In genomic region chr11:65506316-65506769, GRCh38 we compare ENCODE assay signal across 1 cellular context.
TF ChIP-seq lines count a peak whose summit lies in the region.

No MANE protein-coding gene starts in this region.

TF ChIP-seq in K562, 482 proteins besides CTCF, POLR2A, EP300 and RAD21 (continued from another document):
- no peak for TF ChIP-seq RREB1 (CRISPR knock-in tag; IDR thresholded peaks at IDR 0.05)
- TF ChIP-seq U2AF1 (optimal IDR thresholded peaks at IDR 0.05; ENCODE audit: low read depth, low read length): peak; percentile 70
- TF ChIP-seq ZNF740 (CRISPR knock-in tag; IDR thresholded peaks at IDR 0.05): no peak
- TF ChIP-seq ZNF740 (tag; IDR thresholded peaks at IDR 0.05): peak in 1 of 2 experiments; percentile 54; a peak in 1 of 4 replicates
- peak; percentile 46 for TF ChIP-seq RBM39 (optimal IDR thresholded peaks at IDR 0.05; ENCODE audit: low read depth, low read length)
- peak; percentile 35 for TF ChIP-seq NFYB (IDR thresholded peaks at IDR 0.05; ENCODE audit: extremely low read depth, insufficient read length)
- no peak for TF ChIP-seq PBX2 (CRISPR knock-in tag; IDR thresholded peaks at IDR 0.05; ENCODE audit: low read depth)
- no peak for TF ChIP-seq PBX2 (tag; conservative IDR thresholded peaks at IDR 0.05; ENCODE audit: low read depth)
